In genomic region chr14:33794791-33795300, GRCh38 we compare ENCODE assay signal across 28 cellular contexts.
DNase-seq lines count a peak whose midpoint lies in the region; ATAC-seq, FAIRE-seq and TF ChIP-seq lines count a peak whose summit lies in the region.
"Had no signal": no experiment of that assay in that cellular context is flagged by ENCODE, and none has a peak within 500 bp of the region (broad histone marks: within the 10 kb centered on the region; RNA-seq: fewer than 3 reads in every experiment).

No MANE protein-coding gene starts in this region.

- H3K4me2 ChIP-seq in endothelial cell of umbilical vein (ENCODE audit: insufficient read depth, low read length): peak overlapping the region; percentile 12
- H3K4me2 ChIP-seq in mesenchymal stem cell (ENCODE audit: low read length, poor library complexity, severe bottlenecking): no peak overlapping the region

- H3K23ac ChIP-seq in mesenchymal stem cell (ENCODE audit: low read length in 2 of 2): no peak overlapping the region

- POLR2A ChIA-PET in RWPE1 (lab: Yijun Ruan, JAX; ENCODE audit: low non-redundant PET): no interaction called here
- POLR2A ChIA-PET in endothelial cell of umbilical vein (lab: Charles Lee): interaction anchor here (0.7 kb wide), 1 partner anchor 911 kb away, joined by 6 read pairs; no protein-coding TSS in a partner anchor

- WGBS in mesenchymal stem cell: 23% methylated on average over 1 of the region's 1 CpG

- no TSS peak for BruUV-seq in endothelial cell of umbilical vein (replicated peaks; lab: Mats Ljungman, UMichigan)

- H3K27ac ChIP-seq in RWPE1: no peak overlapping the region
- no peak overlapping the region for H3K27ac ChIP-seq in endothelial cell of umbilical vein (ENCODE audit: insufficient read depth, low read depth, low read length)
- no peak overlapping the region for H3K27ac ChIP-seq in mesenchymal stem cell (ENCODE audit: low read length, poor library complexity, severe bottlenecking)
- H3K27ac ChIP-seq in vagina: no peak overlapping the region
- H3K27ac ChIP-seq: right lobe of liver had no signal

- no peaks in the 10 kb centered on the region for H3K9me3 ChIP-seq in endothelial cell of umbilical vein (replicated peaks; ENCODE audit: control insufficient read depth, insufficient read depth, low read length)
- H3K9me3 ChIP-seq in mesenchymal stem cell (ENCODE audit: control insufficient read depth, low read length): no peaks in the 10 kb centered on the region
- H3K9me3 ChIP-seq in vagina: no peaks in the 10 kb centered on the region
- H3K9me3 ChIP-seq: right lobe of liver had no signal

- no peaks in the 10 kb centered on the region for H3K9me1 ChIP-seq in endothelial cell of umbilical vein (replicated peaks; ENCODE audit: control insufficient read depth, extremely low read depth, insufficient read depth, low read length)

- no peak overlapping the region for H4K91ac ChIP-seq in mesenchymal stem cell (ENCODE audit: low read length)

- H3K4me1 ChIP-seq in endothelial cell of umbilical vein (ENCODE audit: control insufficient read depth, extremely low read depth, insufficient read depth, low read length) (peaks cover 27% of the 10 kb centered on the region), mesenchymal stem cell (ENCODE audit: control insufficient read depth, insufficient read depth, low read depth, low read length) (no peaks in the 10 kb centered on the region), vagina (peaks cover 12% of the 10 kb centered on the region)
- H3K4me1 ChIP-seq: right lobe of liver had no signal

- H2AK5ac ChIP-seq in mesenchymal stem cell (ENCODE audit: low read length, severe bottlenecking): no peak overlapping the region

- H2BK15ac ChIP-seq in mesenchymal stem cell (ENCODE audit: low read depth, poor library complexity, severe bottlenecking): no peak overlapping the region

- H3K14ac ChIP-seq in mesenchymal stem cell (ENCODE audit: low read length in 2 of 2): no peak overlapping the region

- no peaks in the 10 kb centered on the region for H3K79me2 ChIP-seq in endothelial cell of umbilical vein (ENCODE audit: control insufficient read depth, insufficient read depth, low read length)

- H3K9ac ChIP-seq in endothelial cell of umbilical vein (replicated peaks; ENCODE audit: extremely low read depth, insufficient read depth, low read length): no peak overlapping the region
- H3K9ac ChIP-seq in mesenchymal stem cell (ENCODE audit: low read length): no peak overlapping the region

- no peaks in the 10 kb centered on the region for H3K36me3 ChIP-seq in endothelial cell of umbilical vein (ENCODE audit: control insufficient read depth in 2 of 2, extremely low read depth in 1 of 2, insufficient read depth in 2 of 2, low read length in 2 of 2)
- H3K36me3 ChIP-seq in mesenchymal stem cell (ENCODE audit: control insufficient read depth in 1 of 2, insufficient read depth in 2 of 2, low read depth in 1 of 2, low read length in 2 of 2): no peaks in the 10 kb centered on the region
- no peaks in the 10 kb centered on the region for H3K36me3 ChIP-seq in vagina
- H3K36me3 ChIP-seq: right lobe of liver had no signal

- H3K27me3 ChIP-seq in endothelial cell of umbilical vein (ENCODE audit: control insufficient read depth in 2 of 2, insufficient read depth in 2 of 2, low read length in 2 of 2) (peaks cover 3 to 7% of the 10 kb centered on the region in 2 experiments), mesenchymal stem cell (ENCODE audit: control insufficient read depth in 1 of 2, insufficient read depth in 1 of 2, low read length in 2 of 2) (peaks cover 0 to 18% of the 10 kb centered on the region in 2 experiments), vagina (no peaks in the 10 kb centered on the region)
- H3K27me3 ChIP-seq: right lobe of liver had no signal

- no peak overlapping the region for H3K4me3 ChIP-seq in endothelial cell of umbilical vein (replicated peaks in 1 of 3; ENCODE audit: insufficient read depth in 1 of 3, low read depth in 1 of 3, low read length in 3 of 3)
- no peak overlapping the region for H3K4me3 ChIP-seq in mesenchymal stem cell (ENCODE audit: insufficient read depth in 1 of 2, low read depth in 1 of 2, low read length in 2 of 2)
- no peak overlapping the region for H3K4me3 ChIP-seq in vagina
- H3K4me3 ChIP-seq: right lobe of liver had no signal

- CTCF ChIA-PET in RWPE1 (lab: Yijun Ruan, JAX) (no interaction called here), endothelial cell of umbilical vein (lab: Charles Lee) (interaction anchor here (0.6 to 2.7 kb wide), 3 partner anchors 120 to 1206 kb away, joined by 3 to 59 read pairs (median 4); no protein-coding TSS in a partner anchor)
- CTCF ChIA-PET in activated CD8-positive, alpha-beta memory T cell treated with anti-CD3 and anti-CD28 coated beads, Interleukin-2, amount 10 ng/mL, durations not matched to agents 7 days and 5 days (lab: Charles Lee): no interaction called here

- H3K18ac ChIP-seq in mesenchymal stem cell (ENCODE audit: low read depth in 1 of 2, low read length in 2 of 2): no peak overlapping the region

- no peak overlapping the region for H3K4ac ChIP-seq in mesenchymal stem cell (ENCODE audit: low read depth in 1 of 2, low read length in 2 of 2)

- no peak for TF ChIP-seq POLR2A in endothelial cell of umbilical vein (IDR thresholded peaks at IDR 0.05; ENCODE audit: low read depth, low read length)
- no peak for TF ChIP-seq POLR2A in vagina (IDR thresholded peaks at IDR 0.05)

- H3K27ac Mint-ChIP-seq in activated CD8-positive, alpha-beta memory T cell treated with anti-CD3 and anti-CD28 coated beads, Interleukin-2, amount 10 ng/mL, durations not matched to agents 7 days and 5 days: no peak overlapping the region
- H3K27ac Mint-ChIP-seq: activated naive CD4-positive, alpha-beta T cell treated with anti-CD3 and anti-CD28 coated beads for 36 hours; CD4-positive, CD25-positive, alpha-beta regulatory T cell; stimulated activated naive B cell treated with anti-CD40 and anti-IgM and Interleukin-4, amounts not matched to agents 10 μg/mL and 1 μg/mL and 100 μg/mL, for 72 hours had no signal

- H3K4me1 Mint-ChIP-seq in activated CD8-positive, alpha-beta memory T cell treated with anti-CD3 and anti-CD28 coated beads, Interleukin-2, amount 10 ng/mL, durations not matched to agents 7 days and 5 days: peaks cover 22% of the 10 kb centered on the region

- H2BK5ac ChIP-seq in mesenchymal stem cell (ENCODE audit: low read depth, low read length, poor library complexity, severe bottlenecking): no peak overlapping the region

- ATAC-seq in activated CD8-positive, alpha-beta memory T cell treated with anti-CD3 and anti-CD28 coated beads, Interleukin-2, amount 10 ng/mL, durations not matched to agents 7 days and 5 days: no peak
- ATAC-seq: PC-3; right lobe of liver; stimulated activated naive B cell treated with anti-CD40 and anti-IgM and Interleukin-4, amounts not matched to agents 10 μg/mL and 1 μg/mL and 100 μg/mL, for 72 hours had no signal

- peaks cover 40% of the 10 kb centered on the region for H3K27me3 Mint-ChIP-seq in activated CD8-positive, alpha-beta memory T cell treated with anti-CD3 and anti-CD28 coated beads, Interleukin-2, amount 10 ng/mL, durations not matched to agents 7 days and 5 days

- no peaks in the 10 kb centered on the region for H4K20me1 ChIP-seq in endothelial cell of umbilical vein (replicated peaks; ENCODE audit: control insufficient read depth, extremely low read depth, insufficient read depth, low read length)

- H4K8ac ChIP-seq in mesenchymal stem cell (ENCODE audit: low read length): no peak overlapping the region

- dilution Hi-C loops in endothelial cell of umbilical vein (cut with MboI; ENCODE audit: extremely low pct_ligation_motif_present, low sequenced_read_pairs): loop anchor here (25.0 kb wide), 2 partner anchors 133 to 333 kb away; no protein-coding TSS in a partner anchor

- no peak for FAIRE-seq in endothelial cell of umbilical vein (lab: Jason Lieb, UNC)
- FAIRE-seq: D721Med, endometrium, GM12892, urothelium cell line had no signal

- no peak overlapping the region for H2BK120ac ChIP-seq in mesenchymal stem cell (ENCODE audit: low read depth, low read length)

- no peak overlapping the region for H3K4me3 Mint-ChIP-seq in activated CD8-positive, alpha-beta memory T cell treated with anti-CD3 and anti-CD28 coated beads, Interleukin-2, amount 10 ng/mL, durations not matched to agents 7 days and 5 days
- H3K4me3 Mint-ChIP-seq: activated naive CD4-positive, alpha-beta T cell treated with anti-CD3 and anti-CD28 coated beads for 36 hours; CD4-positive, CD25-positive, alpha-beta regulatory T cell; stimulated activated naive B cell treated with anti-CD40 and anti-IgM and Interleukin-4, amounts not matched to agents 10 μg/mL and 1 μg/mL and 100 μg/mL, for 72 hours had no signal

- H3K36me3 Mint-ChIP-seq in activated CD8-positive, alpha-beta memory T cell treated with anti-CD3 and anti-CD28 coated beads, Interleukin-2, amount 10 ng/mL, durations not matched to agents 7 days and 5 days: no peaks in the 10 kb centered on the region
- H3K36me3 Mint-ChIP-seq: CD4-positive, CD25-positive, alpha-beta regulatory T cell; stimulated activated naive B cell treated with anti-CD40 and anti-IgM and Interleukin-4, amounts not matched to agents 10 μg/mL and 1 μg/mL and 100 μg/mL, for 72 hours had no signal

- no peaks in the 10 kb centered on the region for H3K9me3 Mint-ChIP-seq in activated CD8-positive, alpha-beta memory T cell treated with anti-CD3 and anti-CD28 coated beads, Interleukin-2, amount 10 ng/mL, durations not matched to agents 7 days and 5 days (ENCODE audit: low read depth)
- H3K9me3 Mint-ChIP-seq: activated naive CD4-positive, alpha-beta T cell treated with anti-CD3 and anti-CD28 coated beads for 36 hours; CD4-positive, CD25-positive, alpha-beta regulatory T cell; stimulated activated naive B cell treated with anti-CD40 and anti-IgM and Interleukin-4, amounts not matched to agents 10 μg/mL and 1 μg/mL and 100 μg/mL, for 72 hours had no signal

- no peak overlapping the region for H2AFZ ChIP-seq in endothelial cell of umbilical vein (ENCODE audit: low read depth, low read length)
- no peak overlapping the region for H2AFZ ChIP-seq in mesenchymal stem cell (ENCODE audit: low read depth, low read length)

- intact Hi-C loops in endothelial cell of umbilical vein (cut with micrococcal nuclease) (loop anchor here (10.0 kb wide), 2 partner anchors 510 to 860 kb away; partner anchors contain the start of gene NPAS3), vagina (cut with DNase I) (no loop called here)

- no peak overlapping the region for H2BK12ac ChIP-seq in mesenchymal stem cell (ENCODE audit: low read length in 2 of 2)

- H3K79me1 ChIP-seq in mesenchymal stem cell (replicated peaks; ENCODE audit: low read length, poor library complexity, severe bottlenecking): no peaks in the 10 kb centered on the region

- no peak for TF ChIP-seq CTCF in RWPE1 (conservative IDR thresholded peaks at IDR 0.05; ENCODE audit: low read depth)
- TF ChIP-seq CTCF in endothelial cell of umbilical vein (IDR thresholded peaks at IDR 0.05; ENCODE audit: extremely low read depth in 1 of 2, insufficient read depth in 1 of 2, low read depth in 1 of 2, low read length in 2 of 2): no peak
- no peak for TF ChIP-seq CTCF in vagina (IDR thresholded peaks at IDR 0.05)

- DNase-seq in EL (peak; percentile 47), RWPE1 (ENCODE audit: low spot score) (peak; percentile 13), endothelial cell of umbilical vein (ENCODE audit: low read depth, low spot score) (peak; percentile 7), mesenchymal stem cell (peak; percentile 49), vagina (ENCODE audit: extremely low spot score in 2 of 2) (no peak), retina (no peak)
- DNase-seq in stimulated activated CD4-positive, alpha-beta T cell treated with anti-CD3 and anti-CD28 coated beads, Interleukin-2, amount 100 ng/mL, for 24 hours: no peak
- DNase-seq in activated CD8-positive, alpha-beta memory T cell treated with anti-CD3 and anti-CD28 coated beads, Interleukin-2, amount 10 ng/mL, durations not matched to agents 7 days and 5 days: no peak
- DNase-seq: activated CD4-positive, alpha-beta T cell treated with anti-CD3 and anti-CD28 coated beads, Interleukin-2, amount 50 U/mL, for 4 hours; activated CD4-positive, CD25-positive, alpha-beta regulatory T cell; activated naive CD4-positive, alpha-beta T cell treated with anti-CD3 and anti-CD28 coated beads for 36 hours; CD4-positive, CD25-positive, alpha-beta regulatory T cell; central memory CD4-positive, alpha-beta T cell; H7; NCI-H1694; NCI-H2171 treated with DMSO at 0.1 percent for 48 hours; NCI-H524; NK-92 treated with Interleukin-12 subunit alpha and Interleukin-12 subunit beta, amount 100 ng/mL, for 24 hours; PC-3; right lobe of liver; SIG-M5; stimulated activated CD4-positive, alpha-beta T cell treated with anti-CD3 and anti-CD28 coated beads, Interleukin-4, amount 100 ng/mL, for 4 hours; stimulated activated naive B cell treated with anti-CD40 and anti-IgM and Interleukin-4, amounts not matched to agents 10 μg/mL and 1 μg/mL and 100 μg/mL, for 72 hours; T1000 had no signal

Comparison
In these comparisons a context has a peak if more than half of its experiments do, and no peak if none do; other contexts are left out.
1. DNase-seq: peak in EL (single experiment), RWPE1 (single experiment), endothelial cell of umbilical vein (single experiment) and mesenchymal stem cell (single experiment); none in vagina (0 of 2), retina (single experiment), stimulated activated CD4-positive, alpha-beta T cell treated with anti-CD3 and anti-CD28 coated beads, Interleukin-2, amount 100 ng/mL, for 24 hours (0 of 2) and activated CD8-positive, alpha-beta memory T cell treated with anti-CD3 and anti-CD28 coated beads, Interleukin-2, amount 10 ng/mL, durations not matched to agents 7 days and 5 days (single experiment).